ENCODE assay signal across 15 cellular contexts in the genomic region with DNA sequence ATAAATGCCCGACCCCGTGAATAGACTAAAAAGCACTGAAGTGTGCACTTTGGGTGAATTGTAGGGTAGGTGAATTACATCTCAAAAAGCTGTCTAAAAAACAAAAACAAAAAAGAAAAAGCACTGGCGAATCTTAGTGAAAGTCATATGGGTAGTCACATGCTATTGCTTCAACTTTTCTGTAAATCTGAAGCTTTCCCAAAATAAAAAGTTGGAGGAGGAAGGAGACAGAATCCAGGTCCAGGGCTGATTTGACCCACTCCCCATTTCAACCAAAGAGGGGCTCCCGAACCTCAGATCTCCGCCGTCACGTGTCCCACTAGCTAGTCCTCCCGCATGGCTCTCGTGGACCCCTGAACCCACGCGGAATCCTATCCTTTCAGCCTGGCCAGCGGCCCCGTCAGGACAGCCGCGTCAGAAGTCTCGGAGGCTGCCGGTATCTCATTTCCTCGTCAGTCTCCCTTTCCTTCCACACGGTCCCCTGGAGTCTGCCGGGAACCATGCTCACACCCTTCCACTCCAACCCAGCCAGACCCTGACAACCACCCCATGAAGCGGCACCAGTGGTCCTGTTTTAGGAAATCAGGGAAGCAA. TPM values are rescaled to one million over a fixed set of nuclear protein-coding genes. Genes with fewer than 3 reads are reported as not detected.
A peak's percentile ranks its signal among the peaks of the same experiment; 100 is the strongest.
DNase-seq lines count a peak whose midpoint lies in the region; TF ChIP-seq lines count a peak whose summit lies in the region.
"Had no signal": no experiment of that assay in that cellular context is flagged by ENCODE, and none has a peak within 500 bp of the region (broad histone marks: within the 10 kb centered on the region; RNA-seq: fewer than 3 reads in every experiment).

No MANE protein-coding gene starts in this region.

- no peak for TF ChIP-seq POLR2A in esophagus squamous epithelium (IDR thresholded peaks at IDR 0.05)

- H3K9ac ChIP-seq in adipocyte (ENCODE audit: low read length) (peak overlapping the region; percentile 63), neural progenitor cell (no peak overlapping the region)

- H3K9me3 ChIP-seq in adipocyte (ENCODE audit: control insufficient read depth, low read length), result no peaks in the 10 kb centered on the region
- H3K9me3 ChIP-seq in esophagus squamous epithelium, result no peaks in the 10 kb centered on the region
- no peaks in the 10 kb centered on the region for H3K9me3 ChIP-seq in neural progenitor cell (ENCODE audit: low read depth)
- H3K9me3 ChIP-seq in tibial artery, result no peaks in the 10 kb centered on the region
- H3K9me3 ChIP-seq: spleen had no signal

- peak overlapping the region; percentile 61 for H3K27ac Mint-ChIP-seq in neural progenitor cell
- H3K27ac Mint-ChIP-seq: activated CD4-positive, alpha-beta T cell treated with anti-CD3 and anti-CD28 coated beads for 36 hours had no signal

- 63 to 84% methylated on average over 15 to 20 of the region's 21 CpGs for WGBS in esophagus squamous epithelium, 2 donors

- peak overlapping the region; percentile 89 to 99 (median 94) for H3K27ac ChIP-seq in esophagus squamous epithelium
- H3K27ac ChIP-seq in neural progenitor cell, result no peak overlapping the region
- peak overlapping the region; percentile 88 to 92 for H3K27ac ChIP-seq in tibial artery

- H3K79me2 ChIP-seq in neural progenitor cell (ENCODE audit: low read depth), result peaks cover 49% of the 10 kb centered on the region

- H3K27me3 ChIP-seq in adipocyte (replicated peaks; ENCODE audit: control insufficient read depth, insufficient read depth, low read length) (no peaks in the 10 kb centered on the region), esophagus squamous epithelium (no peaks in the 10 kb centered on the region), neural progenitor cell (no peaks in the 10 kb centered on the region), tibial artery (no peaks in the 10 kb centered on the region)
- H3K27me3 ChIP-seq: spleen had no signal

- peaks cover 73% of the 10 kb centered on the region for H4K20me1 ChIP-seq in neural progenitor cell (ENCODE audit: low read depth)

- no peak overlapping the region for H3K4me2 ChIP-seq in neural progenitor cell

- peaks cover under 1% of the 10 kb centered on the region for H3F3A ChIP-seq in neural progenitor cell (ENCODE audit: low read depth)

- H3K36me3 Mint-ChIP-seq in neural progenitor cell, result peaks cover 11% of the 10 kb centered on the region

- no peak overlapping the region for H2AFZ ChIP-seq in neural progenitor cell (replicated peaks)

- H3K9me3 Mint-ChIP-seq in neural progenitor cell, result no peaks in the 10 kb centered on the region
- H3K9me3 Mint-ChIP-seq: CD8-positive, alpha-beta memory T cell had no signal

- peaks cover 33% of the 10 kb centered on the region for H3K4me1 Mint-ChIP-seq in neural progenitor cell

- H3K4me1 ChIP-seq in adipocyte (ENCODE audit: control insufficient read depth, insufficient read depth, low read length), result peaks cover 24% of the 10 kb centered on the region
- H3K4me1 ChIP-seq in esophagus squamous epithelium, result peaks cover 15 to 59% (median 41%) of the 10 kb centered on the region in 3 donors
- H3K4me1 ChIP-seq in neural progenitor cell, result peaks cover 5% of the 10 kb centered on the region
- H3K4me1 ChIP-seq in tibial artery, result peaks cover 0 to 57% (median 46%) of the 10 kb centered on the region in 4 donors

- no peak overlapping the region for H3K4me3 Mint-ChIP-seq in neural progenitor cell
- H3K4me3 Mint-ChIP-seq: activated CD4-positive, alpha-beta T cell treated with anti-CD3 and anti-CD28 coated beads for 36 hours; CD8-positive, alpha-beta memory T cell had no signal

- peaks cover 5% of the 10 kb centered on the region for H3K27me3 Mint-ChIP-seq in neural progenitor cell (ENCODE audit: insufficient read depth, low read depth)
- H3K27me3 Mint-ChIP-seq: activated CD4-positive, alpha-beta T cell treated with anti-CD3 and anti-CD28 coated beads for 36 hours had no signal

- DNase-seq in adipocyte (ENCODE audit: low read depth) (no peak), esophagus squamous epithelium (lab: John Stamatoyannopoulos, UW) (no peak), neural progenitor cell (ENCODE audit: low spot score) (no peak), tibial artery (no peak), NCI-H128 (lab: John Stamatoyannopoulos, UW; ENCODE audit: unreplicated experiment) (no peak), NCI-H69 (lab: John Stamatoyannopoulos, UW) (no peak), NCI-H774 (lab: John Stamatoyannopoulos, UW) (no peak)
- DNase-seq: activated CD4-positive, alpha-beta T cell treated with anti-CD3 and anti-CD28 coated beads for 36 hours; CD8-positive, alpha-beta memory T cell; dermis blood vessel endothelial cell; NCI-H1048; NCI-H2029; spleen had no signal

- H3K4me3 ChIP-seq in adipocyte (ENCODE audit: low read length) (no peak overlapping the region), esophagus squamous epithelium (no peak overlapping the region), neural progenitor cell (no peak overlapping the region), tibial artery (no peak overlapping the region)
- H3K4me3 ChIP-seq: spleen had no signal

- TF ChIP-seq CTCF in esophagus squamous epithelium (IDR thresholded peaks at IDR 0.05) (no peak), neural progenitor cell (IDR thresholded peaks at IDR 0.05) (no peak), tibial artery (IDR thresholded peaks at IDR 0.05) (no peak)

- intact Hi-C loops in esophagus squamous epithelium (cut with DNase I) (no loop called here), tibial artery (cut with DNase I; ENCODE audit: low total_unique reads) (no loop called here)

- H3K36me3 ChIP-seq in adipocyte (ENCODE audit: control insufficient read depth, insufficient read depth, low read length, severe bottlenecking) (peaks cover 14% of the 10 kb centered on the region), esophagus squamous epithelium (peaks cover 0 to 52% (median 4%) of the 10 kb centered on the region in 3 donors), neural progenitor cell (no peaks in the 10 kb centered on the region), tibial artery (peaks cover 5 to 45% (median 13%) of the 10 kb centered on the region in 3 donors)

RNA-seq across cellular contexts. Expression of a gene that starts 6.1 kb away (rescaled TPM):
- total RNA-seq in esophagus squamous epithelium (10 to 100 TPM; 35.1 to 89.1 (median 43.7) TPM), neural progenitor cell (ENCODE audit: low replicate concordance) (21.8 and 62.7 TPM in 2 replicates)

RNA-seq across cellular contexts. Expression of a gene that starts 35.7 kb away (rescaled TPM):
- total RNA-seq in esophagus squamous epithelium, result 100 to 1,000 TPM; 151 to 341 (median 286) TPM
- 7.0 and 17.5 TPM in 2 replicates for total RNA-seq in neural progenitor cell (ENCODE audit: low replicate concordance)

RNA-seq across cellular contexts. Expression of a gene that starts 37.7 kb away (rescaled TPM):
- total RNA-seq in esophagus squamous epithelium, result 10 to 100 TPM in 1 of 4 donors, 1 to 10 TPM in 3; 3.3 to 23.1 (median 6.2) TPM
- total RNA-seq in neural progenitor cell (ENCODE audit: low replicate concordance), result 74.1 and 121 TPM in 2 replicates
- total RNA-seq: CD8-positive, alpha-beta memory T cell; posterior vena cava had no signal

RNA-seq across cellular contexts. Expression of a gene that starts 46.2 kb away (rescaled TPM):
- total RNA-seq in esophagus squamous epithelium, result not detected
- total RNA-seq in neural progenitor cell (ENCODE audit: low replicate concordance), result 22.2 and 41.0 TPM in 2 replicates
- total RNA-seq: CD8-positive, alpha-beta memory T cell; dermis blood vessel endothelial cell; left lobe of liver; posterior vena cava; spleen had no signal

RNA-seq across cellular contexts. Expression of a gene that starts 48.4 kb away (rescaled TPM):
- 10 to 100 TPM; 32.2 to 68.0 (median 41.4) TPM for total RNA-seq in esophagus squamous epithelium
- 9.0 and 9.4 TPM in 2 replicates for total RNA-seq in neural progenitor cell (ENCODE audit: low replicate concordance)
